Comparison of ENCODE assay signal across 12 cellular contexts in genomic region chr6:43095939-43096338, GRCh38. TPM values are rescaled to one million over a fixed set of nuclear protein-coding genes. Genes with fewer than 3 reads are reported as not detected.
A peak's percentile ranks its signal among the peaks of the same experiment; 100 is the strongest.
DNase-seq lines count a peak whose midpoint lies in the region; ATAC-seq and TF ChIP-seq lines count a peak whose summit lies in the region.
"Had no signal": no experiment of that assay in that cellular context is flagged by ENCODE, and none has a peak within 500 bp of the region (broad histone marks: within the 10 kb centered on the region; RNA-seq: fewer than 3 reads in every experiment).

No MANE protein-coding gene starts in this region.

- no peak for TF ChIP-seq POLR2A in uterus (IDR thresholded peaks at IDR 0.05)

- H3K36me3 ChIP-seq in lower lobe of right lung (no peaks in the 10 kb centered on the region), uterus (no peaks in the 10 kb centered on the region)
- H3K36me3 ChIP-seq in CD8-positive, alpha-beta memory T cell (ENCODE audit: insufficient read depth, low read length): no peaks in the 10 kb centered on the region

- no peak for ATAC-seq in lower lobe of right lung
- ATAC-seq: psoas muscle had no signal

- H3K4me3 Mint-ChIP-seq in CD8-positive, alpha-beta memory T cell: no peak overlapping the region

- CTCF ChIA-PET in CD8-positive, alpha-beta memory T cell (lab: Charles Lee): no interaction called here

- H3K27ac Mint-ChIP-seq in CD8-positive, alpha-beta memory T cell: no peak overlapping the region

- peak overlapping the region; percentile 78 for H3K27ac ChIP-seq in lower lobe of right lung
- H3K27ac ChIP-seq in uterus: peak overlapping the region; percentile 73 to 77
- no peak overlapping the region for H3K27ac ChIP-seq in substantia nigra (ENCODE audit: low read depth, low read length, poor library complexity, severe bottlenecking)
- H3K27ac ChIP-seq in CD8-positive, alpha-beta memory T cell (ENCODE audit: low read depth, low read length): no peak overlapping the region
- H3K27ac ChIP-seq: psoas muscle had no signal

- peaks cover 2 to 3% of the 10 kb centered on the region in 2 donors for H3K27me3 Mint-ChIP-seq in CD8-positive, alpha-beta memory T cell

- POLR2A ChIA-PET in CD8-positive, alpha-beta memory T cell (lab: Charles Lee): no interaction called here

- H3K9me3 ChIP-seq in lower lobe of right lung (no peaks in the 10 kb centered on the region), uterus (no peaks in the 10 kb centered on the region)
- no peaks in the 10 kb centered on the region for H3K9me3 ChIP-seq in CD8-positive, alpha-beta memory T cell (ENCODE audit: low read length)
- H3K9me3 ChIP-seq: psoas muscle had no signal

- H3K36me3 Mint-ChIP-seq in CD8-positive, alpha-beta memory T cell: no peaks in the 10 kb centered on the region

- H3K4me3 ChIP-seq in lower lobe of right lung (peak overlapping the region; percentile 37), uterus (no peak overlapping the region)
- no peak overlapping the region for H3K4me3 ChIP-seq in CD8-positive, alpha-beta memory T cell (ENCODE audit: low read length)
- H3K4me3 ChIP-seq: psoas muscle had no signal

- DNase-seq in SHP77 (lab: John Stamatoyannopoulos, UW) (peak; percentile 3 to 19), SHP77 treated with DMSO at 0.1 percent for 48 hours (lab: John Stamatoyannopoulos, UW) (no peak), astrocyte of the hippocampus (ENCODE audit: low read depth, low spot score) (peak; percentile 37), lower lobe of right lung (no peak), uterus (no peak), substantia nigra (lab: John Stamatoyannopoulos, UW) (no peak), A172 (ENCODE audit: low spot score) (no peak)
- no peak for DNase-seq in CD8-positive, alpha-beta memory T cell
- DNase-seq: activated CD4-positive, CD25-positive, alpha-beta regulatory T cell treated with anti-CD3 and anti-CD28 coated beads, Interleukin-2, amount 50 U/mL, for 72 hours; effector CD4-positive, alpha-beta T cell; NCI-H1105 treated with DMSO at 0.1 percent for 48 hours; psoas muscle had no signal

- TF ChIP-seq CTCF in lower lobe of right lung (IDR thresholded peaks at IDR 0.05) (no peak), uterus (IDR thresholded peaks at IDR 0.05) (no peak)

- H3K4me1 Mint-ChIP-seq in CD8-positive, alpha-beta memory T cell: peaks cover 8 to 20% (median 18%) of the 10 kb centered on the region in 3 donors

- H3K27me3 ChIP-seq in lower lobe of right lung (ENCODE audit: low read depth) (no peaks in the 10 kb centered on the region), uterus (no peaks in the 10 kb centered on the region)
- no peaks in the 10 kb centered on the region for H3K27me3 ChIP-seq in CD8-positive, alpha-beta memory T cell (ENCODE audit: insufficient read depth, low read length, poor library complexity, severe bottlenecking)

- H3K9me3 Mint-ChIP-seq in CD8-positive, alpha-beta memory T cell: no peaks in the 10 kb centered on the region

- intact Hi-C loops in lower lobe of right lung (cut with DNase I): no loop called here
- intact Hi-C loops in uterus (cut with DNase I; ENCODE audit: low total_unique reads): no loop called here

- H3K4me1 ChIP-seq in lower lobe of right lung: peaks cover 53% of the 10 kb centered on the region
- H3K4me1 ChIP-seq in uterus: peaks cover 0 to 17% of the 10 kb centered on the region in 2 donors
- H3K4me1 ChIP-seq in CD8-positive, alpha-beta memory T cell (ENCODE audit: insufficient read depth, low read length): no peaks in the 10 kb centered on the region

RNA-seq across cellular contexts. Expression of gene PTK7, which starts 19.8 kb away (rescaled TPM):
- 81.0 TPM for total RNA-seq in lower lobe of right lung
- 100 to 1,000 TPM in 3 of 4 donors, 10 to 100 TPM in 1; 53.8 to 247 (median 153) TPM for total RNA-seq in uterus
- 82.3 and 84.6 TPM in 2 replicates for total RNA-seq in A172 (2014; rRNA removed; shearing (Covaris generic))
- total RNA-seq in CD8-positive, alpha-beta memory T cell: 1 to 10 TPM; 1.6 TPM
- polyA plus RNA-seq in CD8-positive, alpha-beta memory T cell: 1.9 TPM

RNA-seq across cellular contexts. Expression of gene KLC4, which starts 36.5 kb away (rescaled TPM):
- 45.2 TPM for total RNA-seq in lower lobe of right lung
- 10 to 100 TPM in 3 of 4 donors, 1 to 10 TPM in 1; 2.8 to 30.6 (median 27.2) TPM for total RNA-seq in uterus
- 17.0 and 19.0 TPM in 2 replicates for total RNA-seq in A172 (2014; rRNA removed; shearing (Covaris generic))
- 10 to 100 TPM; 11.1 to 12.3 TPM for total RNA-seq in CD8-positive, alpha-beta memory T cell
- polyA plus RNA-seq in CD8-positive, alpha-beta memory T cell: 11.6 TPM

RNA-seq across cellular contexts. Expression of gene MRPL2, which starts 36.7 kb away (rescaled TPM):
- total RNA-seq in lower lobe of right lung (40.1 TPM), uterus (10 to 100 TPM; 14.4 to 44.4 (median 16.1) TPM)
- 29.9 and 30.7 TPM in 2 replicates for total RNA-seq in A172 (2014; rRNA removed; shearing (Covaris generic))
- total RNA-seq in CD8-positive, alpha-beta memory T cell: 10 to 100 TPM; 89.6 to 91.6 TPM
- polyA plus RNA-seq in CD8-positive, alpha-beta memory T cell: 47.5 TPM

RNA-seq across cellular contexts. Expression of gene CUL7, which starts 42.3 kb away (rescaled TPM):
- total RNA-seq in lower lobe of right lung (16.1 TPM), uterus (10 to 100 TPM in 2 of 4 donors, 1 to 10 TPM in 2; 6.4 to 65.1 (median 18.9) TPM)
- 22.5 and 24.7 TPM in 2 replicates for total RNA-seq in A172 (2014; rRNA removed; shearing (Covaris generic))
- 10 to 100 TPM; 11.7 to 12.1 TPM for total RNA-seq in CD8-positive, alpha-beta memory T cell
- 2.1 TPM for polyA plus RNA-seq in CD8-positive, alpha-beta memory T cell

Comparison
In these comparisons a context has a peak if more than half of its experiments do, and no peak if none do; other contexts are left out.
1. DNase-seq: peak in SHP77 (2 of 2) and astrocyte of the hippocampus (single experiment); none in SHP77 treated with DMSO at 0.1 percent for 48 hours (single experiment), lower lobe of right lung (single experiment), uterus (0 of 2), substantia nigra (0 of 49), A172 (single experiment) and CD8-positive, alpha-beta memory T cell (0 of 5).
2. H3K27ac ChIP-seq: peak in lower lobe of right lung (single experiment) and uterus (2 of 2); none in substantia nigra (single experiment) and CD8-positive, alpha-beta memory T cell (single experiment).
3. RNA of gene PTK7, which starts 19.8 kb away (total RNA-seq): 53.8 to 247 TPM in uterus, 82.3 to 84.6 TPM in A172 and 81.0 TPM in lower lobe of right lung (single experiment); 1.6 TPM in CD8-positive, alpha-beta memory T cell; every median in the first group is over 10 times any median in the second.